In genomic region chr17:82029391-82029790, GRCh38 we compare ENCODE assay signal across 17 cellular contexts. TPM values are rescaled to one million over a fixed set of nuclear protein-coding genes. Genes with fewer than 3 reads are reported as not detected.
DNase-seq lines count a peak whose midpoint lies in the region; ATAC-seq, FAIRE-seq and TF ChIP-seq lines count a peak whose summit lies in the region.
"Had no signal": no experiment of that assay in that cellular context is flagged by ENCODE, and none has a peak within 500 bp of the region (broad histone marks: within the 10 kb centered on the region; RNA-seq: fewer than 3 reads in every experiment).

No MANE protein-coding gene starts in this region.

- no peak for ATAC-seq in stimulated activated naive CD8-positive, alpha-beta T cell treated with anti-CD3 and anti-CD28 coated beads, Interleukin-15, amount 100 ng/mL, for 72 hours
- no peak for ATAC-seq in stimulated activated naive CD8-positive, alpha-beta T cell treated with anti-CD3 and anti-CD28 coated beads, Interleukin-15, Interleukin-2, amounts not matched to agents 100 U/mL and 50 U/mL, for 24 hours
- ATAC-seq: Panc1 had no signal

- TF ChIP-seq POLR2A in vagina (IDR thresholded peaks at IDR 0.05) = no peak
- TF ChIP-seq POLR2A in erythroblast (IDR thresholded peaks at IDR 0.05; ENCODE audit: low read length) = no peak

- H3K4me3 Mint-ChIP-seq in stimulated activated naive CD8-positive, alpha-beta T cell treated with anti-CD3 and anti-CD28 coated beads, Interleukin-15, amount 100 ng/mL, for 72 hours = peak overlapping the region; percentile 16 to 56
- peak overlapping the region in 3 of 5 donors; percentile 62 to 75 (median 65) for H3K4me3 Mint-ChIP-seq in immature natural killer cell

- FAIRE-seq in urothelium cell line (lab: Jason Lieb, UNC) = peak; percentile 59
- FAIRE-seq: colon, GM18507 had no signal

- peaks cover 27% of the 10 kb centered on the region for H3K4me1 Mint-ChIP-seq in stimulated activated naive CD8-positive, alpha-beta T cell treated with anti-CD3 and anti-CD28 coated beads, Interleukin-15, amount 100 ng/mL, for 72 hours
- peaks cover 0 to 9% of the 10 kb centered on the region in 2 donors for H3K4me1 Mint-ChIP-seq in immature natural killer cell

- no peaks in the 10 kb centered on the region for H3K27me3 ChIP-seq in vagina

- no peaks in the 10 kb centered on the region for H3K36me3 Mint-ChIP-seq in immature natural killer cell

- H3K4me3 ChIP-seq in vagina = no peak overlapping the region
- H3K4me3 ChIP-seq: sigmoid colon had no signal

- DNase-seq in stimulated activated naive CD8-positive, alpha-beta T cell treated with anti-CD3 and anti-CD28 coated beads, Interleukin-15, amount 100 ng/mL, for 72 hours = no peak
- no peak for DNase-seq in stimulated activated naive CD8-positive, alpha-beta T cell treated with anti-CD3 and anti-CD28 coated beads, Interleukin-15, Interleukin-2, amounts not matched to agents 100 U/mL and 50 U/mL, for 24 hours
- DNase-seq in immature natural killer cell (no peak), urothelium cell line (ENCODE audit: low spot score) (no peak), vagina (ENCODE audit: extremely low spot score in 2 of 2) (no peak), NCI-H187 (lab: John Stamatoyannopoulos, UW) (no peak), erythroblast (lab: John Stamatoyannopoulos, UW) (no peak)
- DNase-seq: activated CD4-positive, alpha-beta T cell treated with anti-CD3 and anti-CD28 coated beads, Interleukin-2, amount 50 U/mL, for 4 hours; NCI-H226; sigmoid colon; stimulated activated CD4-positive, alpha-beta T cell treated with anti-CD3 and anti-CD28 coated beads, Interleukin-4, amount 100 ng/mL, for 4 hours; stimulated activated naive CD4-positive, alpha-beta T cell treated with Interleukin-2 at 50 U/mL for 16 hours had no signal

- H3K27me3 Mint-ChIP-seq in stimulated activated naive CD8-positive, alpha-beta T cell treated with anti-CD3 and anti-CD28 coated beads, Interleukin-15, amount 100 ng/mL, for 72 hours = no peaks in the 10 kb centered on the region
- H3K27me3 Mint-ChIP-seq in immature natural killer cell (ENCODE audit: low read depth in 3 of 3) = peaks cover 2% of the 10 kb centered on the region in 3 donors

- intact Hi-C loops in vagina (cut with DNase I) = no loop called here

- H3K9me3 Mint-ChIP-seq in stimulated activated naive CD8-positive, alpha-beta T cell treated with anti-CD3 and anti-CD28 coated beads, Interleukin-15, amount 100 ng/mL, for 72 hours = no peaks in the 10 kb centered on the region
- no peaks in the 10 kb centered on the region for H3K9me3 Mint-ChIP-seq in immature natural killer cell

- H3K27ac ChIP-seq in VCaP = peak overlapping the region; percentile 98
- no peak overlapping the region for H3K27ac ChIP-seq in vagina
- H3K27ac ChIP-seq: neutrophil, sigmoid colon had no signal

- no peak overlapping the region for H3K27ac Mint-ChIP-seq in stimulated activated naive CD8-positive, alpha-beta T cell treated with anti-CD3 and anti-CD28 coated beads, Interleukin-15, amount 100 ng/mL, for 72 hours
- no peak overlapping the region for H3K27ac Mint-ChIP-seq in immature natural killer cell

- no peak for TF ChIP-seq CTCF in VCaP (conservative IDR thresholded peaks at IDR 0.05)
- no peak for TF ChIP-seq CTCF in vagina (IDR thresholded peaks at IDR 0.05)

- H3K4me1 ChIP-seq in vagina = peaks cover 19% of the 10 kb centered on the region

- no peaks in the 10 kb centered on the region for H3K36me3 ChIP-seq in vagina
- H3K36me3 ChIP-seq: neutrophil, sigmoid colon had no signal

- H3K9me3 ChIP-seq in vagina = no peaks in the 10 kb centered on the region
- H3K9me3 ChIP-seq: neutrophil, sigmoid colon had no signal

RNA-seq across cellular contexts. Expression of gene RAC3, which starts 2.1 kb away (rescaled TPM):
- not detected for polyA plus RNA-seq in immature natural killer cell
- 12.8 TPM for total RNA-seq in vagina

RNA-seq across cellular contexts. Expression of gene LRRC45, which starts 6.3 kb away (rescaled TPM):
- polyA plus RNA-seq in immature natural killer cell = 1 to 10 TPM; 4.7 to 9.9 (median 5.2) TPM
- 14.0 TPM for total RNA-seq in vagina

RNA-seq across cellular contexts. Expression of gene CENPX, which starts 6.7 kb away (rescaled TPM):
- 100 to 1,000 TPM in 2 of 3 donors, 10 to 100 TPM in 1; 70.0 to 104 (median 100) TPM for polyA plus RNA-seq in immature natural killer cell
- total RNA-seq in vagina = 101 TPM

RNA-seq across cellular contexts. Expression of gene DCXR, which starts 8.1 kb away (rescaled TPM):
- 100 to 1,000 TPM; 144 to 242 (median 165) TPM for polyA plus RNA-seq in immature natural killer cell
- 106 TPM for total RNA-seq in vagina

RNA-seq across cellular contexts. Expression of gene RFNG, which starts 22.2 kb away (rescaled TPM):
- 1 to 10 TPM; 2.2 to 3.7 (median 3.2) TPM for polyA plus RNA-seq in immature natural killer cell
- total RNA-seq in vagina = 61.4 TPM
